In the genomic region with DNA sequence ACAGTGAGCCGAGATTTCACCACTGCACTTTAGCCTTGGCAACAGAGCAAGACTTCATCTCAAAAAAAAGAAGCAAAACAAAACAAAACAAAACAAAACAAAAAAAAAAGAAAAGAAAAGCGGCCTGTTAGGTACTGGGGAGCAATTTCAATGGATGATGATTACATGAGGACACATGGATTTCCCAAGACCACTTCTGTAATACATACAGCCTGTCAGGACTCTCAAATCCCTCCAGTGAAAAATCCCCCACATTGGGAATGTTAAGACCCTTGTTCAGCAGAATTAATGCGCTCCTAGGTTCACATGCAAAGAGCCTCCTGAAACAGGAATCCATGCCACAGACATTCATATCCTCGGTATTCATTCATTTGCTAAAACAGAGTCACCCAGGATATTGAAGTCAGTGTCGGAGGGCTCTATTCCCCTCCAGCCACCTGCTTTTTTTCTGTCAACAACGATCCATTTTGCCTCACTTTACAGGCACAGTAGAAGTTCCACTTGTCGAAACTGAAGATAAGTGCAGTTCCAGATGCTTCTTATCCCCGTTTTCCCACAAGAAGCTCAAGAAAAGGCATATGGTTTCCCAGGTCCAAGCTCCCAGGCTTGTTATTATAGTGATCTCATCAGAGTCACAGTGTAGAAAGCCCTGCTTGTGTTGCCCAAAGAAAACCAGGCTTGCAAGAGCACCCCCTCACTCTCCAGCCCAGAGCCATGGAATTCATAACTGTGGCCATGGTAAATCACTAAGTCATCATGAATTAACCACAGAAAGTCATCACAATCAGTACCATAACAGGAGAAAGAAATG, we compare ENCODE assay signal across 11 cellular contexts. TPM values are rescaled to one million over a fixed set of nuclear protein-coding genes. Genes with fewer than 3 reads are reported as not detected.
DNase-seq lines count a peak whose midpoint lies in the region; ATAC-seq, FAIRE-seq and TF ChIP-seq lines count a peak whose summit lies in the region.
"Had no signal": no experiment of that assay in that cellular context is flagged by ENCODE, and none has a peak within 500 bp of the region (broad histone marks: within the 10 kb centered on the region; RNA-seq: fewer than 3 reads in every experiment).

No MANE protein-coding gene starts in this region.

- intact Hi-C loops in pancreas (cut with DNase I) (no loop called here), prostate gland (cut with DNase I) (no loop called here)

- H3K4me3 ChIP-seq in SJCRH30 (peak overlapping the region; percentile 56), pancreas (no peak overlapping the region), prostate gland (no peak overlapping the region)

- no peak for TF ChIP-seq CTCF in pancreas (IDR thresholded peaks at IDR 0.05)
- TF ChIP-seq CTCF in prostate gland (IDR thresholded peaks at IDR 0.05) = no peak
- no peak for TF ChIP-seq CTCF in GM10266 (IDR thresholded peaks at IDR 0.05; ENCODE audit: control insufficient read depth, insufficient read depth, low read depth, missing control alignments)

- H3K36me3 ChIP-seq in SJCRH30 (no peaks in the 10 kb centered on the region), pancreas (no peaks in the 10 kb centered on the region), prostate gland (no peaks in the 10 kb centered on the region)
- H3K36me3 ChIP-seq: neutrophil had no signal

- H3K4me1 ChIP-seq in SJCRH30 (peaks cover 7% of the 10 kb centered on the region), pancreas (peaks cover 16 to 52% (median 30%) of the 10 kb centered on the region in 3 donors), prostate gland (replicated peaks) (no peaks in the 10 kb centered on the region)

- FAIRE-seq in pancreas (lab: Jason Lieb, UNC) = no peak

- no peaks in the 10 kb centered on the region for H3K27me3 ChIP-seq in SJCRH30
- no peaks in the 10 kb centered on the region for H3K27me3 ChIP-seq in pancreas
- H3K27me3 ChIP-seq in prostate gland (replicated peaks; ENCODE audit: insufficient read depth) = no peaks in the 10 kb centered on the region

- ATAC-seq in pancreas = peak; percentile 88 to 94 (median 92)

- WGBS in pancreas, 2 donors = 28 to 35% methylated on average over 8 of the region's 8 CpGs
- WGBS in prostate gland = 80% methylated on average over 8 of the region's 8 CpGs

- H3K9me3 ChIP-seq in SJCRH30 (replicated peaks) = no peaks in the 10 kb centered on the region
- H3K9me3 ChIP-seq in pancreas = no peaks in the 10 kb centered on the region
- no peaks in the 10 kb centered on the region for H3K9me3 ChIP-seq in prostate gland
- H3K9me3 ChIP-seq: neutrophil had no signal

- H3K27ac ChIP-seq in SJCRH30 (peak overlapping the region; percentile 90), pancreas (peak overlapping the region; percentile 66 to 96 (median 86)), prostate gland (no peak overlapping the region)
- H3K27ac ChIP-seq: neutrophil had no signal

- DNase-seq in AG08396 (ENCODE audit: low spot score) (peak; percentile 87), SJCRH30 (peak; percentile 71 to 72), fibroblast of the conjunctiva (ENCODE audit: low read depth) (peak; percentile 86), pancreas (peak in 4 of 6 donors; percentile 60 to 87 (median 80)), prostate gland (ENCODE audit: low spot score) (no peak), GM10266 (ENCODE audit: extremely low spot score) (no peak)
- no peak for DNase-seq in activated naive CD4-positive, alpha-beta T cell (lab: John Stamatoyannopoulos, UW)
- DNase-seq in activated naive CD4-positive, alpha-beta T cell treated with anti-CD3 and anti-CD28 coated beads, Interleukin-2, amount 50 U/mL, for 16 hours = no peak
- DNase-seq: stimulated activated naive CD4-positive, alpha-beta T cell had no signal

- no peak for TF ChIP-seq POLR2A in prostate gland (IDR thresholded peaks at IDR 0.05)

RNA-seq across cellular contexts. Expression of a gene that starts 20.2 kb away (rescaled TPM):
- total RNA-seq in SJCRH30 (2014; rRNA removed; shearing (Covaris generic)) = 0.15 and 0.18 TPM in 2 replicates
- total RNA-seq in pancreas (10 to 100 TPM; 12.8 to 38.2 (median 28.4) TPM), prostate gland (1 to 10 TPM in 1 of 2 donors, under 1 TPM in 1; 0.09 to 4.4 TPM)
- polyA plus RNA-seq in pancreas = 10 to 100 TPM in 1 of 2 donors, 1 to 10 TPM in 1; 6.0 to 18.8 TPM
- total RNA-seq: activated CD8-positive, alpha-beta memory T cell treated with anti-CD3 and anti-CD28 coated beads for 36 hours had no signal

Comparison
In these comparisons a context has a peak if more than half of its experiments do, and no peak if none do; other contexts are left out.
1. DNase-seq: peak in AG08396 (single experiment), SJCRH30 (2 of 2), fibroblast of the conjunctiva (single experiment) and pancreas (4 of 6); none in prostate gland (single experiment), activated naive CD4-positive, alpha-beta T cell (0 of 4), GM10266 (single experiment) and activated naive CD4-positive, alpha-beta T cell treated with anti-CD3 and anti-CD28 coated beads, Interleukin-2, amount 50 U/mL, for 16 hours (single experiment).
2. H3K27ac ChIP-seq: peak in SJCRH30 (single experiment) and pancreas (4 of 4); none in prostate gland (0 of 2).